10 cellular contexts compared by ENCODE assay signal in genomic region chr4:104896623-104897296, GRCh38.
DNase-seq lines count a peak whose midpoint lies in the region; ATAC-seq, FAIRE-seq and TF ChIP-seq lines count a peak whose summit lies in the region.
"Had no signal": no experiment of that assay in that cellular context is flagged by ENCODE, and none has a peak within 500 bp of the region (broad histone marks: within the 10 kb centered on the region; RNA-seq: fewer than 3 reads in every experiment).

No MANE protein-coding gene starts in this region.

- H3K9me3 ChIP-seq in GM12878 (replicated peaks; ENCODE audit: control insufficient read depth, insufficient read depth, low read length) (peaks cover 19% of the 10 kb centered on the region), Karpas-422 (ENCODE audit: low read length) (no peaks in the 10 kb centered on the region)

- H3K4me1 ChIP-seq in GM12878 (ENCODE audit: control insufficient read depth, insufficient read depth, low read length) (peaks cover 8% of the 10 kb centered on the region), Karpas-422 (ENCODE audit: low read length) (no peaks in the 10 kb centered on the region)

- H3K9ac ChIP-seq in GM12878 (ENCODE audit: control insufficient read depth, insufficient read depth, low read length), result no peak overlapping the region
- H3K9ac ChIP-seq in Karpas-422 (ENCODE audit: low read length), result no peak overlapping the region

- SMC1A ChIA-PET in GM12878 (lab: Charles Lee; ENCODE audit: uncharacterized antibody, unreplicated experiment), result interaction anchor here (0.7 to 1.6 kb wide), 3 partner anchors 9 to 258 kb away, joined by 3 to 6 read pairs (median 4); no protein-coding TSS in a partner anchor

- POLR2A ChIA-PET in GM12878 (lab: Charles Lee), result no interaction called here

- no TSS peak for BruUV-seq in GM12878 (replicated peaks; lab: Mats Ljungman, UMichigan)

- ATAC-seq in GM19025 (IDR thresholded peaks at IDR 0.05; ENCODE audit: low read depth, unreplicated experiment), result peak; percentile 67
- ATAC-seq in HG03354 (IDR thresholded peaks at IDR 0.05; ENCODE audit: poor library complexity, severe bottlenecking, unreplicated experiment), result peak; percentile 64
- peak; percentile 85 for ATAC-seq in GM12878

- in situ Hi-C loops in GM12878 (cut with MboI), result no loop called here

- no peak overlapping the region for H2AFZ ChIP-seq in GM12878 (ENCODE audit: control insufficient read depth, low read depth, low read length)
- H2AFZ ChIP-seq in Karpas-422 (ENCODE audit: low read length), result no peak overlapping the region

- CTCF ChIA-PET in GM12878 (lab: Yijun Ruan, JAX), result interaction anchor here (1.4 kb wide), 1 partner anchor 9 kb away, joined by 3 read pairs; no protein-coding TSS in a partner anchor

- H3K4me2 ChIP-seq in GM12878 (ENCODE audit: control insufficient read depth, insufficient read depth), result no peak overlapping the region
- H3K4me2 ChIP-seq in Karpas-422 (ENCODE audit: low read depth, low read length, poor library complexity, severe bottlenecking), result no peak overlapping the region

- RAD21 ChIA-PET in GM12878 (lab: Charles Lee; ENCODE audit: unreplicated experiment), result no interaction called here

- H4K20me1 ChIP-seq in GM12878 (ENCODE audit: control insufficient read depth, insufficient read depth) (no peaks in the 10 kb centered on the region), Karpas-422 (ENCODE audit: insufficient read depth, low read depth, low read length) (no peaks in the 10 kb centered on the region)

- WGBS in GM12878 (ENCODE audit: insufficient coverage, insufficient replicate concordance, low lambda C conversion rate, missing lambda C conversion rate), result 6% methylated on average over 1 of the region's 1 CpG

- peak; percentile 68 for FAIRE-seq in GM12878 (lab: Jason Lieb, UNC)
- FAIRE-seq: colon had no signal

- H3K4me3 ChIP-seq in GM12878 (no peak overlapping the region), Karpas-422 (ENCODE audit: low read length) (no peak overlapping the region)

- TF ChIP-seq CTCF in GM12878 (IDR thresholded peaks at IDR 0.05 in 2 of 3, conservative IDR thresholded peaks at IDR 0.05 in 1 of 3; ENCODE audit: control insufficient read depth in 2 of 3, extremely low read depth in 1 of 3, insufficient read depth in 1 of 3, low read depth in 3 of 3, low read length in 3 of 3), result no peak

- no peak for TF ChIP-seq POLR2A in GM12878 (IDR thresholded peaks at IDR 0.05; ENCODE audit: low read depth, low read length)

- H3K27ac ChIP-seq in GM12878 (ENCODE audit: control insufficient read depth, insufficient read depth), result no peak overlapping the region
- H3K27ac ChIP-seq in Karpas-422 (ENCODE audit: low read length), result no peak overlapping the region
- H3K27ac ChIP-seq: C4-2B had no signal

- H3K9me2 ChIP-seq in Karpas-422 (replicated peaks; ENCODE audit: insufficient read depth, low read length), result no peaks in the 10 kb centered on the region

- peak; percentile 20 for DNase-seq in COLO668 (lab: John Stamatoyannopoulos, UW; ENCODE audit: unreplicated experiment)
- peak; percentile 46 for DNase-seq in GM12878 (ENCODE audit: low read depth, low spot score)
- no peak for DNase-seq in LoVo (ENCODE audit: low spot score)
- no peak for DNase-seq in NCI-H2227 (lab: John Stamatoyannopoulos, UW; ENCODE audit: unreplicated experiment)
- no peak for DNase-seq in Karpas-422
- no peak for DNase-seq in NCI-H187 treated with DMSO at 0.1 percent for 48 hours (lab: John Stamatoyannopoulos, UW)

- H3K27me3 ChIP-seq in GM12878 (replicated peaks in 1 of 2; ENCODE audit: control insufficient read depth in 2 of 2, insufficient read depth in 2 of 2, low read length in 1 of 2) (no peaks in the 10 kb centered on the region), Karpas-422 (ENCODE audit: low read length) (no peaks in the 10 kb centered on the region)

- no peak for TF ChIP-seq RAD21 in GM12878 (IDR thresholded peaks at IDR 0.05; ENCODE audit: insufficient read depth, low read depth, low read length)

- no peaks in the 10 kb centered on the region for H3K36me3 ChIP-seq in GM12878 (ENCODE audit: control insufficient read depth in 2 of 2, insufficient read depth in 2 of 2, low read length in 1 of 2)
- no peaks in the 10 kb centered on the region for H3K36me3 ChIP-seq in Karpas-422 (ENCODE audit: insufficient read depth, low read length)

- intact Hi-C loops in GM12878 (cut with micrococcal nuclease; ENCODE audit: unreplicated experiment), result no loop called here

- H3K79me2 ChIP-seq in GM12878 (ENCODE audit: control insufficient read depth, insufficient read depth, low read length) (no peaks in the 10 kb centered on the region), Karpas-422 (ENCODE audit: low read length) (no peaks in the 10 kb centered on the region)

- no peak for TF ChIP-seq EP300 in GM12878 (IDR thresholded peaks at IDR 0.05; ENCODE audit: borderline replicate concordance in 1 of 2, control insufficient read depth in 1 of 2, low read depth in 2 of 2, low read length in 2 of 2)

TF ChIP-seq in GM12878, 131 proteins besides CTCF, POLR2A, EP300 and RAD21:
- TF ChIP-seq NFIC (IDR thresholded peaks at IDR 0.05; ENCODE audit: low read depth, low read length), result peak; percentile 22; the same call in 1 of the 2 replicates
- 0 out of 2 replicates have a peak, but pooled peaks have one; percentile 28 for TF ChIP-seq TCF3 (IDR thresholded peaks at IDR 0.05; ENCODE audit: borderline replicate concordance, insufficient read depth, low read depth, low read length)
- TF ChIP-seq JUNB (IDR thresholded peaks at IDR 0.05), result peak; percentile 17; the same call in 1 of the 2 replicates
- TF ChIP-seq WRNIP1 (IDR thresholded peaks at IDR 0.05; ENCODE audit: borderline replicate concordance, low read depth, low read length), result no peak
- TF ChIP-seq RUNX3 (IDR thresholded peaks at IDR 0.05; ENCODE audit: low read length), result peak; percentile 16; the same call in 1 of the 2 replicates
- TF ChIP-seq E2F8 (IDR thresholded peaks at IDR 0.05; ENCODE audit: low read depth, partially characterized antibody), result no peak

Comparison
In these comparisons a context has a peak if more than half of its experiments do, and no peak if none do; other contexts are left out.
1. DNase-seq: peak in COLO668 (single experiment) and GM12878 (single experiment); none in LoVo (single experiment), NCI-H2227 (single experiment), Karpas-422 (single experiment) and NCI-H187 treated with DMSO at 0.1 percent for 48 hours (single experiment).
2. Peak in every context shown above with its lines, with median percentiles within 50 percentile points of each other: ATAC-seq.